23 cellular contexts compared by ENCODE assay signal in genomic region chr4:77878176-77878575, GRCh38.
"Had no signal": no experiment of that assay in that cellular context is flagged by ENCODE, and none has a peak within 500 bp of the region (broad histone marks: within the 10 kb centered on the region; RNA-seq: fewer than 3 reads in every experiment).

No MANE protein-coding gene starts in this region.

- DNase-seq: activated CD4-positive, alpha-beta T cell treated with anti-CD3 and anti-CD28 coated beads for 4 hours; activated CD4-positive, alpha-beta T cell treated with anti-CD3 and anti-CD28 coated beads, Interleukin-2, amount 50 U/mL, for 4 hours; activated naive CD4-positive, alpha-beta T cell; activated T-cell treated with anti-CD3 and anti-CD28 coated beads for 4 hours; activated T-cell treated with anti-CD3 and anti-CD28 coated beads, Interleukin-2, amount 50 U/mL, for 72 hours; anterior cingulate cortex; dermis blood vessel endothelial cell; effector CD4-positive, alpha-beta T cell; left ventricle myocardium superior; midbrain; naive thymus-derived CD4-positive, alpha-beta T cell; nucleus accumbens; right cardiac atrium; stimulated activated CD4-positive, alpha-beta T cell treated with anti-CD3 and anti-CD28 coated beads, Interleukin-15, amount 100 ng/mL, for 24 hours; stimulated activated CD4-positive, alpha-beta T cell treated with anti-CD3 and anti-CD28 coated beads, Interleukin-2, amount 100 ng/mL, for 24 hours; stimulated activated naive B cell treated with anti-CD40 and anti-IgM and Interleukin-4, amounts not matched to agents 10 μg/mL and 1 μg/mL and 100 μg/mL, for 72 hours; stomach; thyroid gland; upper lobe of left lung had no signal

- ATAC-seq: activated naive CD4-positive, alpha-beta T cell treated with anti-CD3 and anti-CD28 coated beads, Interleukin-2, amount 50 U/mL, for 72 hours; activated T-cell treated with anti-CD3 and anti-CD28 coated beads, Interleukin-2, amount 50 U/mL, for 72 hours; left ventricle myocardium superior; naive thymus-derived CD4-positive, alpha-beta T cell; right cardiac atrium; stimulated activated naive B cell treated with anti-CD40 and anti-IgM and Interleukin-4, amounts not matched to agents 10 μg/mL and 1 μg/mL and 100 μg/mL, for 72 hours had no signal

- H3K4me1 ChIP-seq: thyroid gland, upper lobe of left lung had no signal

- H3K4me3 ChIP-seq: stomach, thyroid gland, upper lobe of left lung had no signal

- FAIRE-seq: bronchial epithelial cell, endometrium, frontal cortex had no signal

- H3K27me3 ChIP-seq: stomach, thyroid gland, upper lobe of left lung had no signal

- H3K27ac ChIP-seq: stomach, thyroid gland, upper lobe of left lung had no signal

- H3K9me3 ChIP-seq: stomach, thyroid gland, upper lobe of left lung had no signal
